ENCODE assay signal across 14 cellular contexts in genomic region chr19:1955171-1956142, GRCh38.
"Had no signal": no experiment of that assay in that cellular context is flagged by ENCODE, and none has a peak within 500 bp of the region (broad histone marks: within the 10 kb centered on the region; RNA-seq: fewer than 3 reads in every experiment).

No MANE protein-coding gene starts in this region.

- H3K27me3 ChIP-seq: adrenal gland, cardiac muscle cell, ovary, tibial nerve, vagina had no signal

- H3K36me3 ChIP-seq: adrenal gland, cardiac muscle cell, ovary, vagina had no signal

- H3K9me3 Mint-ChIP-seq: stimulated activated effector memory CD8-positive, alpha-beta T cell treated with anti-CD3 and anti-CD28 coated beads, Interleukin-12 subunit alpha, Interleukin-12 subunit beta, amount 100 ng/mL, for 72 hours; T-cell had no signal

- H3K4me3 ChIP-seq: adrenal gland, cardiac muscle cell, ovary, tibial nerve, vagina had no signal

- H3K27ac ChIP-seq: adrenal gland, cardiac muscle cell, ovary, vagina had no signal

- H3K36me3 Mint-ChIP-seq: T-cell had no signal

- DNase-seq: activated CD4-positive, alpha-beta T cell treated with anti-CD3 and anti-CD28 coated beads, Interleukin-2, amount 50 U/mL, for 1 hour; activated naive CD4-positive, alpha-beta T cell treated with Interleukin-2 at 50 U/mL for 16 hours; islet precursor cell; ovary; stimulated activated CD4-positive, alpha-beta T cell treated with anti-CD3 and anti-CD28 coated beads, Interleukin-12 subunit alpha, Interleukin-12 subunit beta, amount 100 ng/mL, for 4 hours; stimulated activated CD4-positive, alpha-beta T cell treated with anti-CD3 and anti-CD28 coated beads, Interleukin-2, amount 100 ng/mL, for 24 hours; T-cell; T1000 had no signal

- ATAC-seq: activated CD4-positive, CD25-positive, alpha-beta regulatory T cell treated with anti-CD3 and anti-CD28 coated beads, Interleukin-2, amount 50 U/mL, for 24 hours; stimulated activated effector memory CD8-positive, alpha-beta T cell treated with anti-CD3 and anti-CD28 coated beads, Interleukin-12 subunit alpha, Interleukin-12 subunit beta, amount 100 ng/mL, for 72 hours had no signal

- H3K27me3 Mint-ChIP-seq: T-cell had no signal

- H3K4me3 Mint-ChIP-seq: stimulated activated effector memory CD8-positive, alpha-beta T cell treated with anti-CD3 and anti-CD28 coated beads, Interleukin-12 subunit alpha, Interleukin-12 subunit beta, amount 100 ng/mL, for 72 hours; T-cell had no signal

- H3K9me3 ChIP-seq: adrenal gland, ovary, tibial nerve, vagina had no signal
